In genomic region chr10:24209946-24210491, GRCh38 we compare ENCODE assay signal across 8 cellular contexts. TPM values are rescaled to one million over a fixed set of nuclear protein-coding genes. Genes with fewer than 3 reads are reported as not detected.
DNase-seq lines count a peak whose midpoint lies in the region; ATAC-seq and TF ChIP-seq lines count a peak whose summit lies in the region.

No MANE protein-coding gene starts in this region.

- peak overlapping the region; percentile 4 for H3K27ac Mint-ChIP-seq in Calu3 (ENCODE audit: unreplicated experiment)

- no peaks in the 10 kb centered on the region for H3K9me3 ChIP-seq in iPS-15b (ENCODE audit: control insufficient read depth, insufficient read depth, low read length)

- no peaks in the 10 kb centered on the region for H3K27me3 ChIP-seq in iPS-15b (ENCODE audit: control insufficient read depth, insufficient read depth, low read length)

- no TSS peak for BruUV-seq in Calu3 (replicated peaks; lab: Mats Ljungman, UMichigan)

- peak overlapping the region; percentile 88 for H3K4me3 Mint-ChIP-seq in Calu3 (ENCODE audit: low read depth, unreplicated experiment)

- peaks cover 40% of the 10 kb centered on the region for H3K4me1 Mint-ChIP-seq in Calu3 (ENCODE audit: low read depth, unreplicated experiment)

- peaks cover 2% of the 10 kb centered on the region for H3K36me3 ChIP-seq in iPS-15b (ENCODE audit: control insufficient read depth, insufficient read depth, low read length)

- peak overlapping the region; percentile 74 for H3K9ac ChIP-seq in iPS-15b (ENCODE audit: low read depth, low read length)

- CTCF ChIA-PET in Calu3 (lab: Charles Lee) = interaction anchor here (0.6 to 0.7 kb wide), 3 partner anchors 52 to 916 kb away, joined by 3 to 5 read pairs (median 4); no protein-coding TSS in a partner anchor

- peaks cover 26% of the 10 kb centered on the region for H3K36me3 Mint-ChIP-seq in Calu3 (ENCODE audit: insufficient read depth, unreplicated experiment)

- no peaks in the 10 kb centered on the region for H3K27me3 Mint-ChIP-seq in Calu3 (ENCODE audit: unreplicated experiment)

- DNase-seq in Calu3 (peak; percentile 14), germinal center (ENCODE audit: low spot score) (no peak), midbrain (lab: John Stamatoyannopoulos, UW) (no peak)
- peak; percentile 49 for DNase-seq in activated naive CD4-positive, alpha-beta T cell treated with anti-CD3 and anti-CD28 coated beads, Interleukin-2, amount 50 U/mL, for 16 hours
- peak; percentile 6 for DNase-seq in stimulated activated CD4-positive, alpha-beta T cell treated with anti-CD3 and anti-CD28 coated beads, Interleukin-2, amount 100 ng/mL, for 4 hours (ENCODE audit: low read depth)

- H3K4me3 ChIP-seq in iPS-15b (ENCODE audit: low read depth, low read length) = peak overlapping the region; percentile 74

- ATAC-seq in GM19455 (IDR thresholded peaks at IDR 0.05; ENCODE audit: unreplicated experiment) (peak; percentile 52), HG03439 (IDR thresholded peaks at IDR 0.05; ENCODE audit: unreplicated experiment) (peak; percentile 73)

- H3K4me1 ChIP-seq in iPS-15b (ENCODE audit: control insufficient read depth, insufficient read depth, low read length) = peaks cover 42% of the 10 kb centered on the region

- H3K9me3 Mint-ChIP-seq in Calu3 (ENCODE audit: low read depth, unreplicated experiment) = no peaks in the 10 kb centered on the region

- TF ChIP-seq CTCF in Calu3 (IDR thresholded peaks at IDR 0.05; ENCODE audit: unreplicated experiment) = no peak

- intact Hi-C loops in Calu3 (cut with micrococcal nuclease; ENCODE audit: unreplicated experiment) = loop anchor here (2.0 to 10.0 kb wide), 3 partner anchors 29 to 347 kb away; no protein-coding TSS in a partner anchor

RNA-seq across cellular contexts. Expression of gene KIAA1217, which starts 1.1 kb away (rescaled TPM):
- 46.2 and 49.2 TPM in 2 replicates for total RNA-seq in Calu3 (2022)

Comparison
In these comparisons a context has a peak if more than half of its experiments do, and no peak if none do; other contexts are left out.
1. DNase-seq: peak in Calu3 (single experiment), activated naive CD4-positive, alpha-beta T cell treated with anti-CD3 and anti-CD28 coated beads, Interleukin-2, amount 50 U/mL, for 16 hours (single experiment) and stimulated activated CD4-positive, alpha-beta T cell treated with anti-CD3 and anti-CD28 coated beads, Interleukin-2, amount 100 ng/mL, for 4 hours (single experiment); none in germinal center (single experiment) and midbrain (single experiment).